Comparison of ENCODE assay signal across 8 cellular contexts in genomic region chr2:120736202-120736954, GRCh38. TPM values are rescaled to one million over a fixed set of nuclear protein-coding genes. Genes with fewer than 3 reads are reported as not detected.
DNase-seq lines count a peak whose midpoint lies in the region; TF ChIP-seq lines count a peak whose summit lies in the region.

No MANE protein-coding gene starts in this region.

- H3K79me2 ChIP-seq in mammary epithelial cell (ENCODE audit: insufficient read depth, low read length), result no peaks in the 10 kb centered on the region

- H3K36me3 ChIP-seq in mammary epithelial cell (ENCODE audit: insufficient read depth, low read length), result no peaks in the 10 kb centered on the region
- no peaks in the 10 kb centered on the region for H3K36me3 ChIP-seq in mesenchymal stem cell (ENCODE audit: control insufficient read depth in 1 of 2, insufficient read depth in 2 of 2, low read depth in 1 of 2, low read length in 2 of 2)
- H3K36me3 ChIP-seq in vagina, result no peaks in the 10 kb centered on the region

- H3K4me1 Mint-ChIP-seq in activated CD4-positive, alpha-beta T cell treated with anti-CD3 and anti-CD28 coated beads, Interleukin-2, amount 10 ng/mL, durations not matched to agents 7 days and 5 days, result peaks cover 20% of the 10 kb centered on the region

- H3K4me3 Mint-ChIP-seq in activated CD4-positive, alpha-beta T cell treated with anti-CD3 and anti-CD28 coated beads, Interleukin-2, amount 10 ng/mL, durations not matched to agents 7 days and 5 days, result no peak overlapping the region

- peak overlapping the region; percentile 99 for H2BK120ac ChIP-seq in mesenchymal stem cell (ENCODE audit: low read depth, low read length)

- BruUV-seq in mammary epithelial cell (replicated peaks; lab: Mats Ljungman, UMichigan), result no TSS peak

- no peaks in the 10 kb centered on the region for H3K9me3 ChIP-seq in mammary epithelial cell (replicated peaks; ENCODE audit: insufficient read depth, low read length)
- H3K9me3 ChIP-seq in mesenchymal stem cell (ENCODE audit: control insufficient read depth, low read length), result no peaks in the 10 kb centered on the region
- H3K9me3 ChIP-seq in vagina, result no peaks in the 10 kb centered on the region

- WGBS in mammary epithelial cell (ENCODE audit: low coverage, missing lambda C conversion rate), result 2% methylated on average over 9 of the region's 60 CpGs
- under 1% methylated on average over 50 of the region's 60 CpGs for WGBS in mesenchymal stem cell

- peaks cover 53% of the 10 kb centered on the region for H3K27me3 ChIP-seq in mammary epithelial cell (ENCODE audit: insufficient read depth, low read length)
- H3K27me3 ChIP-seq in mesenchymal stem cell (ENCODE audit: control insufficient read depth in 1 of 2, insufficient read depth in 1 of 2, low read length in 2 of 2), result no peaks in the 10 kb centered on the region
- no peaks in the 10 kb centered on the region for H3K27me3 ChIP-seq in vagina

- intact Hi-C loops in mammary epithelial cell (cut with micrococcal nuclease), result loop anchor here (5.0 kb wide), 1 partner anchor 216 kb away; no protein-coding TSS in a partner anchor
- intact Hi-C loops in vagina (cut with DNase I), result no loop called here

- dilution Hi-C loops in mammary epithelial cell (cut with HindIII; ENCODE audit: low sequenced_read_pairs), result no loop called here

- peaks cover 74% of the 10 kb centered on the region for H3K27me3 Mint-ChIP-seq in activated CD4-positive, alpha-beta T cell treated with anti-CD3 and anti-CD28 coated beads, Interleukin-2, amount 10 ng/mL, durations not matched to agents 7 days and 5 days

- POLR2A ChIA-PET in activated CD4-positive, alpha-beta T cell treated with anti-CD3 and anti-CD28 coated beads, Interleukin-2, amount 10 ng/mL, durations not matched to agents 7 days and 5 days (lab: Charles Lee), result interaction anchor here (0.6 to 0.7 kb wide), 2 partner anchors 10 to 19 kb away, joined by 3 to 5 read pairs; no protein-coding TSS in a partner anchor

- peak overlapping the region; percentile 91 to 98 for H3K18ac ChIP-seq in mesenchymal stem cell (ENCODE audit: low read depth in 1 of 2, low read length in 2 of 2)

- DNase-seq in activated effector memory CD4-positive, alpha-beta T cell treated with anti-CD3 and anti-CD28 coated beads, Interleukin-2, amount 50 U/mL, for 16 hours, result peak; percentile 47
- no peak for DNase-seq in activated effector memory CD4-positive, alpha-beta T cell treated with Interleukin-2 at 50 U/mL for 16 hours
- DNase-seq in mammary epithelial cell, result peak; percentile 28
- peak; percentile 42 for DNase-seq in mesenchymal stem cell
- DNase-seq in vagina (ENCODE audit: extremely low spot score in 2 of 2), result peak; percentile 64 to 86
- no peak for DNase-seq in stimulated activated CD4-positive, alpha-beta T cell treated with anti-CD3 and anti-CD28 coated beads, Interleukin-1b, Interleukin-23, amount 100 ng/mL, for 48 hours
- no peak for DNase-seq in activated CD4-positive, alpha-beta T cell treated with anti-CD3 and anti-CD28 coated beads, Interleukin-2, amount 10 ng/mL, durations not matched to agents 7 days and 5 days
- DNase-seq in GF-D8 (lab: John Stamatoyannopoulos, UW), result no peak

- peak overlapping the region; percentile 99 to 100 for H3K4ac ChIP-seq in mesenchymal stem cell (ENCODE audit: low read depth in 1 of 2, low read length in 2 of 2)

- no peaks in the 10 kb centered on the region for H3K36me3 Mint-ChIP-seq in activated CD4-positive, alpha-beta T cell treated with anti-CD3 and anti-CD28 coated beads, Interleukin-2, amount 10 ng/mL, durations not matched to agents 7 days and 5 days (ENCODE audit: low read depth)

- H3K27ac ChIP-seq in mammary epithelial cell (ENCODE audit: insufficient read depth, low read depth, low read length) (no peak overlapping the region), mesenchymal stem cell (ENCODE audit: low read length, poor library complexity, severe bottlenecking) (peak overlapping the region; percentile 89), vagina (peak overlapping the region; percentile 89)

- H3K14ac ChIP-seq in mesenchymal stem cell (ENCODE audit: low read length in 2 of 2), result peak overlapping the region; percentile 90 to 99

- peak overlapping the region; percentile 91 for H4K8ac ChIP-seq in mesenchymal stem cell (ENCODE audit: low read length)

- peaks cover 9% of the 10 kb centered on the region for H3K79me1 ChIP-seq in mesenchymal stem cell (replicated peaks; ENCODE audit: low read length, poor library complexity, severe bottlenecking)

- no peaks in the 10 kb centered on the region for H4K20me1 ChIP-seq in mammary epithelial cell (ENCODE audit: insufficient read depth, low read length)

- H4K91ac ChIP-seq in mesenchymal stem cell (ENCODE audit: low read length), result peak overlapping the region; percentile 98

- no peak for TF ChIP-seq CTCF in mammary epithelial cell (conservative IDR thresholded peaks at IDR 0.05 in 1 of 2, IDR thresholded peaks at IDR 0.05 in 1 of 2; ENCODE audit: extremely low read depth in 1 of 2, insufficient read depth in 1 of 2, low read depth in 1 of 2, low read length in 2 of 2)
- no peak for TF ChIP-seq CTCF in vagina (IDR thresholded peaks at IDR 0.05)

- H3K4me3 ChIP-seq in mammary epithelial cell (replicated peaks in 1 of 3; ENCODE audit: insufficient read depth in 1 of 3, low read depth in 2 of 3, low read length in 3 of 3), result peak overlapping the region; percentile 28 to 45 (median 39)
- peak overlapping the region; percentile 84 to 88 for H3K4me3 ChIP-seq in mesenchymal stem cell (ENCODE audit: insufficient read depth in 1 of 2, low read depth in 1 of 2, low read length in 2 of 2)
- peak overlapping the region; percentile 53 to 60 for H3K4me3 ChIP-seq in vagina

- H2BK12ac ChIP-seq in mesenchymal stem cell (ENCODE audit: low read length in 2 of 2), result peak overlapping the region; percentile 38 to 94

- in situ Hi-C loops in mammary epithelial cell (cut with MboI; ENCODE audit: low sequenced_read_pairs in 2 of 2), result no loop called here

- no peak overlapping the region for H2AK5ac ChIP-seq in mesenchymal stem cell (ENCODE audit: low read length, severe bottlenecking)

- H3K4me2 ChIP-seq in mammary epithelial cell (ENCODE audit: insufficient read depth, low read depth, low read length) (peak overlapping the region; percentile 99), mesenchymal stem cell (ENCODE audit: low read length, poor library complexity, severe bottlenecking) (peak overlapping the region; percentile 97)

- peak overlapping the region; percentile 88 for H2BK5ac ChIP-seq in mesenchymal stem cell (ENCODE audit: low read depth, low read length, poor library complexity, severe bottlenecking)

- H2AFZ ChIP-seq in mammary epithelial cell (ENCODE audit: low read depth, low read length) (peak overlapping the region; percentile 84), mesenchymal stem cell (ENCODE audit: low read depth, low read length) (peak overlapping the region; percentile 39)

- no peak overlapping the region for H3K27ac Mint-ChIP-seq in activated CD4-positive, alpha-beta T cell treated with anti-CD3 and anti-CD28 coated beads, Interleukin-2, amount 10 ng/mL, durations not matched to agents 7 days and 5 days

- H3K9ac ChIP-seq in mammary epithelial cell (ENCODE audit: insufficient read depth, low read length), result no peak overlapping the region
- peak overlapping the region; percentile 85 for H3K9ac ChIP-seq in mesenchymal stem cell (ENCODE audit: low read length)

- peak overlapping the region; percentile 98 to 99 for H3K23ac ChIP-seq in mesenchymal stem cell (ENCODE audit: low read length in 2 of 2)

- peaks cover 20% of the 10 kb centered on the region for H3K4me1 ChIP-seq in mammary epithelial cell (ENCODE audit: insufficient read depth, low read length)
- peaks cover 22% of the 10 kb centered on the region for H3K4me1 ChIP-seq in mesenchymal stem cell (ENCODE audit: control insufficient read depth, insufficient read depth, low read depth, low read length)
- peaks cover 39% of the 10 kb centered on the region for H3K4me1 ChIP-seq in vagina

- peak overlapping the region; percentile 92 for H2BK15ac ChIP-seq in mesenchymal stem cell (ENCODE audit: low read depth, poor library complexity, severe bottlenecking)

- H3K9me3 Mint-ChIP-seq in activated CD4-positive, alpha-beta T cell treated with anti-CD3 and anti-CD28 coated beads, Interleukin-2, amount 10 ng/mL, durations not matched to agents 7 days and 5 days, result no peaks in the 10 kb centered on the region

- no peak for TF ChIP-seq POLR2A in vagina (IDR thresholded peaks at IDR 0.05)

- CTCF ChIA-PET in mammary epithelial cell (lab: Charles Lee; ENCODE audit: low non-redundant PET), result interaction anchor here (0.7 kb wide), 2 partner anchors 223 to 1247 kb away, joined by 3 to 4 read pairs; no protein-coding TSS in a partner anchor
- CTCF ChIA-PET in activated CD4-positive, alpha-beta T cell treated with anti-CD3 and anti-CD28 coated beads, Interleukin-2, amount 10 ng/mL, durations not matched to agents 7 days and 5 days (lab: Charles Lee), result no interaction called here

RNA-seq across cellular contexts. Expression of gene GLI2, which starts 0.7 kb away (rescaled TPM):
- total RNA-seq in mammary epithelial cell, result under 1 TPM in 1 of 2 donors, not detected in 1; under 0.01 TPM
- polyA plus RNA-seq in mammary epithelial cell, result 0.01 TPM
- not detected for polyA minus RNA-seq in mammary epithelial cell
- 28.9 TPM for polyA plus RNA-seq in mesenchymal stem cell (2013, experiment 1 of 2)
- 29.5 TPM for polyA plus RNA-seq in mesenchymal stem cell (2013, experiment 2 of 2)
- total RNA-seq in vagina, result 16.2 TPM
- under 1 TPM; 0.07 to 0.12 TPM for total RNA-seq in activated CD4-positive, alpha-beta T cell treated with anti-CD3 and anti-CD28 coated beads, Interleukin-2, amount 10 ng/mL, durations not matched to agents 7 days and 5 days

Comparison
In these comparisons a context has a peak if more than half of its experiments do, and no peak if none do; other contexts are left out.
1. DNase-seq: peak in activated effector memory CD4-positive, alpha-beta T cell treated with anti-CD3 and anti-CD28 coated beads, Interleukin-2, amount 50 U/mL, for 16 hours (single experiment), mammary epithelial cell (single experiment), mesenchymal stem cell (single experiment) and vagina (2 of 2); none in activated effector memory CD4-positive, alpha-beta T cell treated with Interleukin-2 at 50 U/mL for 16 hours (single experiment), stimulated activated CD4-positive, alpha-beta T cell treated with anti-CD3 and anti-CD28 coated beads, Interleukin-1b, Interleukin-23, amount 100 ng/mL, for 48 hours (single experiment), activated CD4-positive, alpha-beta T cell treated with anti-CD3 and anti-CD28 coated beads, Interleukin-2, amount 10 ng/mL, durations not matched to agents 7 days and 5 days (single experiment) and GF-D8 (single experiment).
2. RNA of gene GLI2, which starts 0.7 kb away (total RNA-seq): 16.2 TPM in vagina (single experiment); 0.07 to 0.12 TPM in activated CD4-positive, alpha-beta T cell treated with anti-CD3 and anti-CD28 coated beads, Interleukin-2, amount 10 ng/mL, durations not matched to agents 7 days and 5 days and under 0.01 TPM in mammary epithelial cell; every median in the first group is over 10 times any median in the second.
3. Peak in every context shown above with its lines, with median percentiles within 50 percentile points of each other: H3K4me3 ChIP-seq.